ENCODE assay signal across 1 cellular context in genomic region chr11:71252782-71253730, GRCh38.
TF ChIP-seq lines count a peak whose summit lies in the region.

No MANE protein-coding gene starts in this region.

TF ChIP-seq in HepG2, 621 proteins besides CTCF, POLR2A, EP300 and RAD21 (continued from another document and continues in another):
- TF ChIP-seq DDIT3 (CRISPR knock-in tag; IDR thresholded peaks at IDR 0.05) (no peak), PLSCR1 (CRISPR knock-in tag; IDR thresholded peaks at IDR 0.05; ENCODE audit: borderline replicate concordance) (no peak), ZNF781 (CRISPR knock-in tag; IDR thresholded peaks at IDR 0.05; ENCODE audit: borderline replicate concordance, not compliant biosample characterization) (no peak), PCBP1 (IDR thresholded peaks at IDR 0.05; ENCODE audit: borderline replicate concordance, low read depth, low read length) (no peak), ZNF564 (CRISPR knock-in tag; IDR thresholded peaks at IDR 0.05) (no peak), SRSF4 (IDR thresholded peaks at IDR 0.05; ENCODE audit: low read depth, low read length, poor library complexity, severe bottlenecking) (no peak), ZNF234 (CRISPR knock-in tag; conservative IDR thresholded peaks at IDR 0.05) (0 out of 2 replicates have a peak, but pooled peaks have one; percentile 50), PAX8 (CRISPR knock-in tag; IDR thresholded peaks at IDR 0.05; ENCODE audit: borderline replicate concordance) (no peak), ZNF839 (CRISPR knock-in tag; IDR thresholded peaks at IDR 0.05; ENCODE audit: borderline replicate concordance) (no peak), PHB2 (IDR thresholded peaks at IDR 0.05; ENCODE audit: partially characterized antibody) (no peak), ZKSCAN5 (CRISPR knock-in tag; IDR thresholded peaks at IDR 0.05) (no peak), MYC (CRISPR knock-in tag; IDR thresholded peaks at IDR 0.05; ENCODE audit: borderline replicate concordance) (peak; percentile 26; the same call in 1 of the 2 replicates), ZNF124 (CRISPR knock-in tag; IDR thresholded peaks at IDR 0.05) (peak; percentile 15; the same call in 1 of the 2 replicates), ZNF460 (CRISPR knock-in tag; IDR thresholded peaks at IDR 0.05; ENCODE audit: borderline replicate concordance) (no peak), ZNF644 (CRISPR knock-in tag; IDR thresholded peaks at IDR 0.05; ENCODE audit: low read depth) (0 out of 2 replicates have a peak, but pooled peaks have one; percentile 33), SP4 (CRISPR knock-in tag; IDR thresholded peaks at IDR 0.05) (no peak), POLR2AphosphoS5 (IDR thresholded peaks at IDR 0.05; ENCODE audit: low read depth, low read length) (0 out of 2 replicates have a peak, but pooled peaks have one; percentile 18), PHF5A (CRISPR knock-in tag; IDR thresholded peaks at IDR 0.05; ENCODE audit: low read depth, unreplicated experiment) (no peak), FOSL1 (CRISPR knock-in tag; IDR thresholded peaks at IDR 0.05; ENCODE audit: borderline replicate concordance) (no peak), PCBP2 (optimal IDR thresholded peaks at IDR 0.05; ENCODE audit: low read depth, low read length, poor library complexity, severe bottlenecking) (no peak), PRDM15 (CRISPR knock-in tag; IDR thresholded peaks at IDR 0.05) (peak; percentile 88), CHD4 (IDR thresholded peaks at IDR 0.05; ENCODE audit: borderline replicate concordance, low read length) (peak; percentile 92; the same call in 1 of the 2 replicates), ZNF18 (CRISPR knock-in tag; IDR thresholded peaks at IDR 0.05; ENCODE audit: insufficient replicate concordance) (peak; percentile 26), HNRNPUL1 (IDR thresholded peaks at IDR 0.05; ENCODE audit: low read depth, low read length) (no peak), HHEX (CRISPR knock-in tag; IDR thresholded peaks at IDR 0.05) (no peak), MAFF (IDR thresholded peaks at IDR 0.05; ENCODE audit: low read depth, low read length) (no peak), ARID2 (CRISPR knock-in tag; IDR thresholded peaks at IDR 0.05; ENCODE audit: borderline replicate concordance) (no peak), HMG20A (CRISPR knock-in tag; IDR thresholded peaks at IDR 0.05; ENCODE audit: borderline replicate concordance) (peak; percentile 64; the same call in 1 of the 2 replicates), RELA (CRISPR knock-in tag; IDR thresholded peaks at IDR 0.05) (no peak), NFATC3 (CRISPR knock-in tag; IDR thresholded peaks at IDR 0.05) (no peak), ONECUT2 (CRISPR knock-in tag; IDR thresholded peaks at IDR 0.05) (peak; percentile 45; the same call in 1 of the 2 replicates), ZNF761 (CRISPR knock-in tag; conservative IDR thresholded peaks at IDR 0.05) (no peak; the same call in none of the 2 replicates), HMGXB4 (CRISPR knock-in tag; IDR thresholded peaks at IDR 0.05; ENCODE audit: borderline replicate concordance in 1 of 2, low read depth in 1 of 2) (peak; percentile 21 to 60; a peak in 1 of 4 replicates), RFX3 (CRISPR knock-in tag; IDR thresholded peaks at IDR 0.05) (no peak), GTF3A (CRISPR knock-in tag; conservative IDR thresholded peaks at IDR 0.05) (no peak), ZFP62 (CRISPR knock-in tag; IDR thresholded peaks at IDR 0.05) (no peak), JUND (CRISPR knock-in tag; IDR thresholded peaks at IDR 0.05) (no peak), TEF (CRISPR knock-in tag; IDR thresholded peaks at IDR 0.05) (peak; percentile 89), THAP7 (CRISPR knock-in tag; IDR thresholded peaks at IDR 0.05) (no peak), TSC22D2 (CRISPR knock-in tag; IDR thresholded peaks at IDR 0.05; ENCODE audit: borderline replicate concordance) (no peak), SNAPC4 (CRISPR knock-in tag; IDR thresholded peaks at IDR 0.05) (no peak), ZNF280D (CRISPR knock-in tag; IDR thresholded peaks at IDR 0.05) (no peak; the same call in 1 of the 2 replicates), CC2D1A (CRISPR knock-in tag; IDR thresholded peaks at IDR 0.05) (no peak), RBAK (CRISPR knock-in tag; IDR thresholded peaks at IDR 0.05) (no peak)
